ENCODE assay signal across 17 cellular contexts in the genomic region with DNA sequence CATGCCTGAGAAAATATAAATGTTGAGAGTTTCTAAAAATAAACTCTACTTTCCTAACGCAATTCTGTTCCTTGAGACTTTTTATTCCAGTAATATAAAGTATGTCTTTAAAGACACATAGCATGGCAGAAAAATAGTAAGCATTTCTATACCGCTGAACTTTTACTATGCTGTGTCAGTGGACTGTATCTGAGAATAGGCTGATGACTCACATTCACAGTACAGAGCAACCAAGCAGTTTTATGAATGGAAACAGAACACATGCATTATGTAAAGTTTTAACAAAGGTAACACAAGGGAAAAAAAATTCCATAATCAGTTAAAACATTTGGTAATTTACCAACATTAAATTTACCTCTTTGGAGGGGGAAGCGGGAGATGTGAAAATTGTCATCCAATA. TPM values are rescaled to one million over a fixed set of nuclear protein-coding genes. Genes with fewer than 3 reads are reported as not detected.
DNase-seq lines count a peak whose midpoint lies in the region; ATAC-seq and TF ChIP-seq lines count a peak whose summit lies in the region.
"Had no signal": no experiment of that assay in that cellular context is flagged by ENCODE, and none has a peak within 500 bp of the region (broad histone marks: within the 10 kb centered on the region; RNA-seq: fewer than 3 reads in every experiment).

No MANE protein-coding gene starts in this region.

- H3K27me3 Mint-ChIP-seq in HFFc6 (ENCODE audit: insufficient read depth): no peaks in the 10 kb centered on the region

- intact Hi-C loops in aorta (cut with DNase I): no loop called here

- in situ Hi-C loops in ACHN (cut with HindIII; ENCODE audit: low pct_ligation_motif_present, low pct_unique_long_range_greater_than_20kb, low sequenced_read_pairs) (no loop called here), astrocyte of the spinal cord (cut with HindIII; ENCODE audit: low sequenced_read_pairs) (no loop called here)

- no peaks in the 10 kb centered on the region for H3K36me3 ChIP-seq in aorta (ENCODE audit: control insufficient read depth in 1 of 2, insufficient read depth in 2 of 2, low read length in 1 of 2)

- 39 to 46% methylated on average over 3 of the region's 3 CpGs for WGBS in aorta, 2 donors

- H3K27ac ChIP-seq in aorta (ENCODE audit: low read depth in 1 of 2, low read length in 2 of 2): no peak overlapping the region
- H3K27ac ChIP-seq: pancreas, spleen had no signal

- no peak overlapping the region for H3K4me3 ChIP-seq in astrocyte of the spinal cord (ENCODE audit: low read depth, low read length)
- no peak overlapping the region for H3K4me3 ChIP-seq in aorta (ENCODE audit: low read length in 2 of 2)
- H3K4me3 ChIP-seq: pancreas, spleen had no signal

- DNase-seq in ACHN: peak; percentile 11
- peak; percentile 26 for DNase-seq in HFFc6
- peak; percentile 52 for DNase-seq in astrocyte of the spinal cord (ENCODE audit: low read depth, low spot score)
- DNase-seq in foreskin melanocyte: peak; percentile 46
- no peak for DNase-seq in effector CD4-positive, alpha-beta T cell
- no peak for DNase-seq in aorta
- DNase-seq in NAMALWA (ENCODE audit: low spot score): no peak
- DNase-seq: activated T-cell treated with anti-CD3 and anti-CD28 coated beads for 4 hours, GOT3, islet precursor cell, KBM-7, NCI-H146, NCI-H526, pancreas, spleen had no signal

- H3K27me3 ChIP-seq in aorta (ENCODE audit: control insufficient read depth in 1 of 2, insufficient read depth in 2 of 2, low read length in 1 of 2): no peaks in the 10 kb centered on the region
- H3K27me3 ChIP-seq: pancreas, spleen had no signal

- H3K4me1 ChIP-seq in aorta (ENCODE audit: control insufficient read depth in 1 of 2, insufficient read depth in 2 of 2, low read length in 2 of 2): no peaks in the 10 kb centered on the region
- H3K4me1 ChIP-seq: pancreas had no signal

- H3K4me3 Mint-ChIP-seq in HFFc6: no peak overlapping the region

- H3K27ac Mint-ChIP-seq in HFFc6: no peak overlapping the region; the same call in 1 of the 2 replicates

- TF ChIP-seq CTCF in HFFc6 (IDR thresholded peaks at IDR 0.05) (no peak), astrocyte of the spinal cord (IDR thresholded peaks at IDR 0.05; ENCODE audit: low read depth, low read length) (no peak)

- peaks cover 20% of the 10 kb centered on the region for H3K4me1 Mint-ChIP-seq in HFFc6 (ENCODE audit: low read depth)

- H3K36me3 Mint-ChIP-seq in HFFc6 (ENCODE audit: low read depth): no peaks in the 10 kb centered on the region

- H3K9me3 Mint-ChIP-seq in HFFc6: no peaks in the 10 kb centered on the region

- no peak for ATAC-seq in HG03039 (IDR thresholded peaks at IDR 0.05; ENCODE audit: unreplicated experiment)
- no peak for ATAC-seq in aorta (ENCODE audit: low FRiP score)
- ATAC-seq: Panc1, pancreas had no signal

- H3K9me3 ChIP-seq in aorta (ENCODE audit: control insufficient read depth, low read length): no peaks in the 10 kb centered on the region
- H3K9me3 ChIP-seq: pancreas, spleen had no signal

RNA-seq across cellular contexts. Expression of a gene that starts 38.4 kb away (rescaled TPM):
- total RNA-seq in HFFc6 (2021; fragmentation: NEBNext Ultra II Directional; extraction: Animal tissue kit (Norgen Biotek cat#: 25700)): 10 to 100 TPM; 65.3 to 75.1 (median 69.6) TPM
- 10 to 100 TPM; 49.5 to 55.5 TPM for total RNA-seq in aorta
- polyA plus RNA-seq in aorta: 10 to 100 TPM; 18.0 to 25.9 TPM

Comparison
In these comparisons a context has a peak if more than half of its experiments do, and no peak if none do; other contexts are left out.
1. DNase-seq: peak in ACHN (single experiment), HFFc6 (single experiment), astrocyte of the spinal cord (single experiment) and foreskin melanocyte (single experiment); none in effector CD4-positive, alpha-beta T cell (single experiment), aorta (0 of 2) and NAMALWA (single experiment).